11 cellular contexts compared by ENCODE assay signal in the genomic region with DNA sequence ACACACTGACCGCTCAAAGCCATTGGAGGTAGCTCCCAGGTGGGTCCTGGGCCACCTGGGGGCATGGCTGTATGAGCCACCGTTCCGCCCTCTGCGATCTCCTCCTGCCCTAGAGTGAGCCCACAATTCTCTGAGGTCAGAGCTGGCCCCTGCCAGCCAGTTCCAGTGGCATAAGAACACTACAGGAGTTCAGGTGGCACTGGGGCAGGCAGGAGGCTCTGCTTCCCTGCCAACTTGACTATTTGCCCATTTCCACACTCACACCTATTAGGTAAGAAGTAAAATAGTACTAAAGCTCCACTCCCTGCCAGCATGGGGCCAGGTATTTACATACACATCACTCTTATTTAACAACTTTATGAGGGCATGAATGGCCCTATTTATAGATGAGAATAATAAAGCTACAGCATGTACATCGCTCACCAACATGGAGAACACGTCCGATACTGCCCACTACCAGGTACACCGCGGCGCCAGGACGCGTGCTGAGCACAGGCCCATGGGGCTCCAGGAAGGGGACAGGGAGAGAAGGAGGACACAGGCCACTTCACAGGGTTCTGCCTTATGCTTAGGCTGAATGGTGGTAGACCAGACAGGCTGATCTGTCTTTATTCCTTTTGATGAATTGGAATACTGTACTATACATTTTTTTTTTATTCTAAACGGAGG. TPM values are rescaled to one million over a fixed set of nuclear protein-coding genes. Genes with fewer than 3 reads are reported as not detected.
A peak's percentile ranks its signal among the peaks of the same experiment; 100 is the strongest.
DNase-seq lines count a peak whose midpoint lies in the region; ATAC-seq and TF ChIP-seq lines count a peak whose summit lies in the region.
"Had no signal": no experiment of that assay in that cellular context is flagged by ENCODE, and none has a peak within 500 bp of the region (broad histone marks: within the 10 kb centered on the region; RNA-seq: fewer than 3 reads in every experiment).

No MANE protein-coding gene starts in this region.

- H3K9me3 ChIP-seq in lower lobe of right lung (no peaks in the 10 kb centered on the region), upper lobe of left lung (no peaks in the 10 kb centered on the region)

- peaks cover 43% of the 10 kb centered on the region for H3K4me1 Mint-ChIP-seq in activated naive CD8-positive, alpha-beta T cell (ENCODE audit: low read depth)
- H3K4me1 Mint-ChIP-seq in activated naive CD8-positive, alpha-beta T cell treated with anti-CD3 and anti-CD28 coated beads for 36 hours: peaks cover 41% of the 10 kb centered on the region
- peaks cover 69% of the 10 kb centered on the region for H3K4me1 Mint-ChIP-seq in activated B cell treated with CpG ODN at 0.5 μM for 24 hours

- no peaks in the 10 kb centered on the region for H3K27me3 ChIP-seq in lower lobe of right lung (ENCODE audit: low read depth)
- no peaks in the 10 kb centered on the region for H3K27me3 ChIP-seq in upper lobe of left lung

- no peaks in the 10 kb centered on the region for H3K9me3 Mint-ChIP-seq in activated naive CD8-positive, alpha-beta T cell (ENCODE audit: low read depth)
- H3K9me3 Mint-ChIP-seq in activated naive CD8-positive, alpha-beta T cell treated with anti-CD3 and anti-CD28 coated beads for 36 hours: no peaks in the 10 kb centered on the region
- no peaks in the 10 kb centered on the region for H3K9me3 Mint-ChIP-seq in activated B cell treated with CpG ODN at 0.5 μM for 24 hours

- peaks cover 6% of the 10 kb centered on the region for H3K36me3 ChIP-seq in lower lobe of right lung
- H3K36me3 ChIP-seq in upper lobe of left lung: no peaks in the 10 kb centered on the region

- TF ChIP-seq EP300 in upper lobe of left lung (IDR thresholded peaks at IDR 0.05): peak in 1 of 4 donors; percentile 23

- peaks cover 2% of the 10 kb centered on the region for H3K36me3 Mint-ChIP-seq in activated naive CD8-positive, alpha-beta T cell
- H3K36me3 Mint-ChIP-seq in activated naive CD8-positive, alpha-beta T cell treated with anti-CD3 and anti-CD28 coated beads for 36 hours: peaks cover 5% of the 10 kb centered on the region
- peaks cover 2% of the 10 kb centered on the region for H3K36me3 Mint-ChIP-seq in activated B cell treated with CpG ODN at 0.5 μM for 24 hours (ENCODE audit: low read depth)

- H3K4me1 ChIP-seq in lower lobe of right lung (peaks cover 33% of the 10 kb centered on the region), upper lobe of left lung (peaks cover 15 to 76% (median 45%) of the 10 kb centered on the region in 4 donors)

- no peak for DNase-seq in activated naive CD8-positive, alpha-beta T cell treated with anti-CD3 and anti-CD28 coated beads for 36 hours
- DNase-seq in activated B cell treated with CpG ODN at 0.5 μM for 24 hours (no peak), lower lobe of right lung (peak; percentile 73), upper lobe of left lung (peak in 1 of 2 donors; percentile 81), NCI-H2029 (lab: John Stamatoyannopoulos, UW) (no peak)
- no peak for DNase-seq in stimulated activated CD4-positive, alpha-beta T cell treated with anti-CD3 and anti-CD28 coated beads, Interleukin-2, amount 100 ng/mL, for 48 hours
- DNase-seq: erythroblast, HCEC 1CT, T-helper 17 cell had no signal

- H3K27ac Mint-ChIP-seq in activated naive CD8-positive, alpha-beta T cell: peak overlapping the region; percentile 69
- H3K27ac Mint-ChIP-seq in activated naive CD8-positive, alpha-beta T cell treated with anti-CD3 and anti-CD28 coated beads for 36 hours: no peak overlapping the region
- peak overlapping the region; percentile 53 for H3K27ac Mint-ChIP-seq in activated B cell treated with CpG ODN at 0.5 μM for 24 hours
- H3K27ac Mint-ChIP-seq: T-helper 17 cell had no signal

- 81 to 86% methylated on average over 12 to 13 of the region's 13 CpGs for WGBS in upper lobe of left lung, 2 donors

- H3K4me3 ChIP-seq in lower lobe of right lung (no peak overlapping the region), upper lobe of left lung (no peak overlapping the region)

- H3K4me3 Mint-ChIP-seq in activated naive CD8-positive, alpha-beta T cell: no peak overlapping the region
- H3K4me3 Mint-ChIP-seq in activated naive CD8-positive, alpha-beta T cell treated with anti-CD3 and anti-CD28 coated beads for 36 hours: no peak overlapping the region
- H3K4me3 Mint-ChIP-seq in activated B cell treated with CpG ODN at 0.5 μM for 24 hours: peak overlapping the region; percentile 15
- H3K4me3 Mint-ChIP-seq: T-helper 17 cell had no signal

- CTCF ChIA-PET in activated B cell treated with CpG ODN at 0.5 μM for 24 hours (lab: Charles Lee): interaction anchor here (0.7 to 10.0 kb wide), 5 partner anchors 30 to 184 kb away, joined by 3 to 92 read pairs (median 15); no protein-coding TSS in a partner anchor

- H3K27ac ChIP-seq in lower lobe of right lung: peak overlapping the region; percentile 39
- peak overlapping the region; percentile 10 to 47 (median 24) for H3K27ac ChIP-seq in upper lobe of left lung

- ATAC-seq in activated B cell treated with CpG ODN at 0.5 μM for 24 hours (ENCODE audit: low read depth) (no peak), lower lobe of right lung (peak; percentile 51 to 55), upper lobe of left lung (ENCODE audit: low FRiP score in 2 of 2) (peak in 1 of 2 donors; percentile 34), GM18861 (IDR thresholded peaks at IDR 0.05; ENCODE audit: unreplicated experiment) (no peak)
- ATAC-seq: T-helper 17 cell had no signal

- H3K27me3 Mint-ChIP-seq in activated naive CD8-positive, alpha-beta T cell: no peaks in the 10 kb centered on the region
- no peaks in the 10 kb centered on the region for H3K27me3 Mint-ChIP-seq in activated naive CD8-positive, alpha-beta T cell treated with anti-CD3 and anti-CD28 coated beads for 36 hours
- no peaks in the 10 kb centered on the region for H3K27me3 Mint-ChIP-seq in activated B cell treated with CpG ODN at 0.5 μM for 24 hours
- H3K27me3 Mint-ChIP-seq: T-helper 17 cell had no signal

- TF ChIP-seq POLR2A in upper lobe of left lung (IDR thresholded peaks at IDR 0.05): no peak

- POLR2A ChIA-PET in activated B cell treated with CpG ODN at 0.5 μM for 24 hours (lab: Charles Lee): interaction anchor here (1.3 kb wide), 1 partner anchor 146 kb away, joined by 3 read pairs; a partner anchor contains a TSS

- TF ChIP-seq CTCF in activated B cell treated with CpG ODN at 0.5 μM for 24 hours (IDR thresholded peaks at IDR 0.05): no peak
- no peak for TF ChIP-seq CTCF in lower lobe of right lung (IDR thresholded peaks at IDR 0.05)
- TF ChIP-seq CTCF in upper lobe of left lung (IDR thresholded peaks at IDR 0.05): no peak

- intact Hi-C loops in activated B cell treated with CpG ODN at 0.5 μM for 24 hours (cut with micrococcal nuclease): loop anchor here (2.0 kb wide), 1 partner anchor 15 kb away; no protein-coding TSS in a partner anchor
- intact Hi-C loops in lower lobe of right lung (cut with DNase I): loop anchor here (10.0 kb wide), 1 partner anchor 81 kb away; no protein-coding TSS in a partner anchor

RNA-seq across cellular contexts. Expression of a gene that starts 26.2 kb away (rescaled TPM):
- total RNA-seq in activated naive CD8-positive, alpha-beta T cell treated with anti-CD3 and anti-CD28 coated beads for 36 hours: 10 to 100 TPM; 43.4 to 45.8 TPM
- 53.7 and 61.6 TPM in 2 replicates for total RNA-seq in activated B cell treated with CpG ODN at 0.5 μM for 24 hours
- total RNA-seq in lower lobe of right lung: 47.3 TPM
- 10 to 100 TPM; 18.4 to 81.8 (median 53.9) TPM for total RNA-seq in upper lobe of left lung

Comparison
In these comparisons a context has a peak if more than half of its experiments do, and no peak if none do; other contexts are left out.
1. ATAC-seq: peak in lower lobe of right lung (2 of 2); none in activated B cell treated with CpG ODN at 0.5 μM for 24 hours (single experiment) and GM18861 (single experiment).